29 cellular contexts compared by ENCODE assay signal in the genomic region with DNA sequence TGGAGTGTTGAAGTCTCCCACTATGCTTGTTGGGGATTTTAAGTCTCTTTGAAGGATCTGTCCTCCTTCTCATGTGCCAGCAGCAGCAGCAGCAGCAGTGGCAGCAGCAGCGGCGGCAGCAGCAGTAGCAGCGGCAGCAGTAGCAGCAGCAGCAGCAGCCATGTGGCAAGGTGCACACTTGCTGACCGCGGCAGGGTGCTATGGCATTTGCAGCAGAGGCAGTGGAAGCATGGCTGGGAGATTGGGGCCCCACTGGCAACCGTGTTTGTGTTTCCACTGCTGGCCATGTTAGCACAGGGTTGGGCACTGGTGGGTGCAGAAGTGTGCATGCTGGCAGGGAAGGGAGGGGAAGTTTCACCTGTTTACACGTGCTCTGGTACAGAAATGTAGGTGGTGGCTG.
"Had no signal": no experiment of that assay in that cellular context is flagged by ENCODE, and none has a peak within 500 bp of the region (broad histone marks: within the 10 kb centered on the region; RNA-seq: fewer than 3 reads in every experiment).

No MANE protein-coding gene starts in this region.

- H3K36me3 ChIP-seq: ovary, right lobe of liver, sigmoid colon, suprapubic skin, tibial artery, transverse colon, vagina had no signal

- H3K36me3 Mint-ChIP-seq: stimulated activated memory B cell treated with anti-CD40 and anti-IgM and Interleukin-4, amounts not matched to agents 10 μg/mL and 1 μg/mL and 100 μg/mL, for 72 hours; type B pancreatic cell had no signal

- H3K27ac ChIP-seq: ovary, parathyroid adenoma, psoas muscle, right lobe of liver, sigmoid colon, suprapubic skin, testis, tibial artery, transverse colon, vagina had no signal

- H3K9ac ChIP-seq: parathyroid adenoma had no signal

- ATAC-seq: naive thymus-derived CD8-positive, alpha-beta T cell; natural killer cell treated with Interleukin-12 subunit alpha and Interleukin-12 subunit beta and Interleukin-15 and Interleukin-18, amount 100 ng/mL, for 72 hours; psoas muscle; right cardiac atrium; right lobe of liver; stimulated activated naive CD8-positive, alpha-beta T cell treated with anti-CD3 and anti-CD28 coated beads, Interleukin-15, amount 100 ng/mL, for 72 hours; stimulated activated naive CD8-positive, alpha-beta T cell treated with anti-CD3 and anti-CD28 coated beads, Interleukin-15, Interleukin-2, amounts not matched to agents 100 U/mL and 50 U/mL, for 24 hours had no signal

- H3K27me3 Mint-ChIP-seq: natural killer cell treated with Interleukin-12 subunit alpha and Interleukin-12 subunit beta and Interleukin-15 and Interleukin-18, amount 100 ng/mL, for 72 hours; progenitor cell of endocrine pancreas; stimulated activated memory B cell treated with anti-CD40 and anti-IgM and Interleukin-4, amounts not matched to agents 10 μg/mL and 1 μg/mL and 100 μg/mL, for 72 hours; stimulated activated naive CD8-positive, alpha-beta T cell treated with anti-CD3 and anti-CD28 coated beads, Interleukin-15, amount 100 ng/mL, for 72 hours; type B pancreatic cell had no signal

- H3K27ac Mint-ChIP-seq: naive thymus-derived CD8-positive, alpha-beta T cell; natural killer cell treated with Interleukin-12 subunit alpha and Interleukin-12 subunit beta and Interleukin-15 and Interleukin-18, amount 100 ng/mL, for 72 hours; nephron progenitor cell; progenitor cell of endocrine pancreas; stimulated activated memory B cell treated with anti-CD40 and anti-IgM and Interleukin-4, amounts not matched to agents 10 μg/mL and 1 μg/mL and 100 μg/mL, for 72 hours; stimulated activated naive CD8-positive, alpha-beta T cell treated with anti-CD3 and anti-CD28 coated beads, Interleukin-15, amount 100 ng/mL, for 72 hours; type B pancreatic cell had no signal

- H3K9me3 ChIP-seq: ovary, right lobe of liver, sigmoid colon, suprapubic skin, testis, transverse colon, vagina had no signal

- H3K27me3 ChIP-seq: ovary, right lobe of liver, sigmoid colon, suprapubic skin, testis, tibial artery, transverse colon, vagina had no signal

- H3K9me3 Mint-ChIP-seq: type B pancreatic cell had no signal

- DNase-seq: nephron progenitor cell; occipital lobe; ovary; psoas muscle; right cardiac atrium; sigmoid colon; small intestine; stimulated activated CD4-positive, alpha-beta T cell treated with anti-CD3 and anti-CD28 coated beads, Interleukin-12 subunit alpha, Interleukin-12 subunit beta, amount 100 ng/mL, for 4 hours; stimulated activated CD4-positive, alpha-beta T cell treated with anti-CD3 and anti-CD28 coated beads, Interleukin-1b, Interleukin-23, amount 100 ng/mL, for 48 hours; stimulated activated CD4-positive, alpha-beta T cell treated with anti-CD3 and anti-CD28 coated beads, Interleukin-4, amount 100 ng/mL, for 1 hour; stimulated activated CD4-positive, alpha-beta T cell treated with anti-CD3 and anti-CD28 coated beads, Interleukin-4, amount 100 ng/mL, for 4 hours; stimulated activated CD8-positive, alpha-beta memory T cell treated with anti-CD3 and anti-CD28 coated beads, Interleukin-4, amount 100 ng/mL, for 48 hours; stimulated activated naive CD4-positive, alpha-beta T cell; stimulated activated naive CD8-positive, alpha-beta T cell treated with anti-CD3 and anti-CD28 coated beads, Interleukin-15, amount 100 ng/mL, for 72 hours; stimulated activated naive CD8-positive, alpha-beta T cell treated with anti-CD3 and anti-CD28 coated beads, Interleukin-15, Interleukin-2, amounts not matched to agents 100 U/mL and 50 U/mL, for 24 hours; substantia nigra; testis; tibial artery; transverse colon had no signal

- H3K4me1 ChIP-seq: parathyroid adenoma, psoas muscle, right lobe of liver, sigmoid colon, suprapubic skin, testis, tibial artery, transverse colon, vagina had no signal

- H3K4me3 Mint-ChIP-seq: naive thymus-derived CD8-positive, alpha-beta T cell; natural killer cell treated with Interleukin-12 subunit alpha and Interleukin-12 subunit beta and Interleukin-15 and Interleukin-18, amount 100 ng/mL, for 72 hours; nephron progenitor cell; neural crest cell; stimulated activated memory B cell treated with anti-CD40 and anti-IgM and Interleukin-4, amounts not matched to agents 10 μg/mL and 1 μg/mL and 100 μg/mL, for 72 hours; stimulated activated naive CD8-positive, alpha-beta T cell treated with anti-CD3 and anti-CD28 coated beads, Interleukin-15, amount 100 ng/mL, for 72 hours; type B pancreatic cell had no signal

- H3K4me1 Mint-ChIP-seq: naive thymus-derived CD8-positive, alpha-beta T cell; nephron progenitor cell; neural crest cell; stimulated activated memory B cell treated with anti-CD40 and anti-IgM and Interleukin-4, amounts not matched to agents 10 μg/mL and 1 μg/mL and 100 μg/mL, for 72 hours; stimulated activated naive CD8-positive, alpha-beta T cell treated with anti-CD3 and anti-CD28 coated beads, Interleukin-15, amount 100 ng/mL, for 72 hours had no signal

- H2AFZ ChIP-seq: parathyroid adenoma had no signal

- H3K4me3 ChIP-seq: ovary, psoas muscle, right lobe of liver, sigmoid colon, suprapubic skin, testis, tibial artery, transverse colon, vagina had no signal
